8 cellular contexts compared by ENCODE assay signal in the genomic region with DNA sequence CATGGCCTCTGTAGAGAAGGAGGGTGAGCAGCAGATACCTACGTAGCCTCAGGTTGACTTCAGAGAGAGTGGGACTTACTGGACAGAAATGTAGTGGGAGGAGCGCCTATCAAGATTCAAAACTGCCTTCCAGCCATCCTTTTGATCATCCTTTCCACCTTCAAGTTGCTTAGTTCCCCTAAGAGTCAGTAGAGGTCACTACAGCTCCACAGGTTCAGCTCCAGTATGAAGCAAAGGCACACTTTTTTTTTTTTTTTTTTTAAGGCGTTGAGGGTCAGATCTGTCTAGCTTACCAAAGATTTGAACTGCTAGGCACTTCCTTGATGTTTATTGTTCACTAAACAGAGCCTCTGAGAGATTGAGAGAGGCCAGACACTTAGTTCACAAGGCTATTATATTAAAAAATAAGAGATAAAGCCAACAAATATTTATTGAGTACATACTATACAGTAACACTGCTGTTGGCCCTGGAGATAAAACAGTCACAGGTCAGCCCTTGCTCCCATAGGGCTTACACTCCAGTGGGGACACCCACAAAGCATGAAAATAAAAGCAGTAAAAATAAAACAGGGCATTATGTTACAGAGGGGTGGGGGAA. TPM values are rescaled to one million over a fixed set of nuclear protein-coding genes. Genes with fewer than 3 reads are reported as not detected.
DNase-seq lines count a peak whose midpoint lies in the region; ATAC-seq and TF ChIP-seq lines count a peak whose summit lies in the region.

No MANE protein-coding gene starts in this region.

- DNase-seq in Calu3, result peak; percentile 9
- DNase-seq in HCEC 1CT, result peak; percentile 62
- peak; percentile 71 for DNase-seq in NOMO-1 treated with dmso at 0.1 percent for 144 hours (lab: John Stamatoyannopoulos, UW; ENCODE audit: unreplicated experiment)
- peak; percentile 36 for DNase-seq in activated naive CD8-positive, alpha-beta T cell treated with anti-CD3 and anti-CD28 coated beads for 36 hours
- DNase-seq in heart right ventricle, result peak in 1 of 2 donors; percentile 43
- no peak for DNase-seq in gastrocnemius medialis

- no peaks in the 10 kb centered on the region for H3K27me3 Mint-ChIP-seq in Calu3 (ENCODE audit: unreplicated experiment)
- no peaks in the 10 kb centered on the region for H3K27me3 Mint-ChIP-seq in activated naive CD8-positive, alpha-beta T cell treated with anti-CD3 and anti-CD28 coated beads for 36 hours

- peaks cover 3 to 35% (median 26%) of the 10 kb centered on the region in 9 donors for H3K4me1 ChIP-seq in heart right ventricle
- peaks cover 17 to 21% of the 10 kb centered on the region in 2 donors for H3K4me1 ChIP-seq in gastrocnemius medialis

- CTCF ChIA-PET in Calu3 (lab: Charles Lee), result interaction anchor here (1.4 kb wide), 2 partner anchors 76 to 129 kb away, joined by 10 to 11 read pairs; no protein-coding TSS in a partner anchor

- H3K4me1 Mint-ChIP-seq in Calu3 (ENCODE audit: low read depth, unreplicated experiment), result no peaks in the 10 kb centered on the region
- peaks cover 23% of the 10 kb centered on the region for H3K4me1 Mint-ChIP-seq in activated naive CD8-positive, alpha-beta T cell treated with anti-CD3 and anti-CD28 coated beads for 36 hours

- peaks cover 32% of the 10 kb centered on the region for H3K36me3 Mint-ChIP-seq in Calu3 (ENCODE audit: insufficient read depth, unreplicated experiment)
- H3K36me3 Mint-ChIP-seq in activated naive CD8-positive, alpha-beta T cell treated with anti-CD3 and anti-CD28 coated beads for 36 hours, result peaks cover 16% of the 10 kb centered on the region

- H3K36me3 ChIP-seq in heart right ventricle (peaks cover 0 to 46% (median 8%) of the 10 kb centered on the region in 9 donors), gastrocnemius medialis (peaks cover 0 to 4% of the 10 kb centered on the region in 2 donors)

- no peak overlapping the region for H3K4me3 ChIP-seq in heart right ventricle
- no peak overlapping the region for H3K4me3 ChIP-seq in gastrocnemius medialis

- intact Hi-C loops in Calu3 (cut with micrococcal nuclease; ENCODE audit: unreplicated experiment) (loop anchor here (2.0 to 10.0 kb wide), 2 partner anchors 76 to 132 kb away; no protein-coding TSS in a partner anchor), heart right ventricle (cut with DNase I) (loop anchor here (1.0 to 10.0 kb wide), 10 partner anchors 74 to 168 kb away; no protein-coding TSS in a partner anchor), gastrocnemius medialis (cut with DNase I; ENCODE audit: low total_unique reads) (no loop called here)

- H3K27ac ChIP-seq in heart right ventricle, result peak overlapping the region in 3 of 10 donors; percentile 8 to 22 (median 15)
- no peak overlapping the region for H3K27ac ChIP-seq in gastrocnemius medialis

- no TSS peak for BruUV-seq in Calu3 (replicated peaks; lab: Mats Ljungman, UMichigan)

- H3K27me3 ChIP-seq in heart right ventricle, result no peaks in the 10 kb centered on the region
- H3K27me3 ChIP-seq in gastrocnemius medialis, result no peaks in the 10 kb centered on the region

- no peaks in the 10 kb centered on the region for H3K9me3 Mint-ChIP-seq in Calu3 (ENCODE audit: low read depth, unreplicated experiment)
- H3K9me3 Mint-ChIP-seq in activated naive CD8-positive, alpha-beta T cell treated with anti-CD3 and anti-CD28 coated beads for 36 hours, result no peaks in the 10 kb centered on the region

- H3K4me3 Mint-ChIP-seq in Calu3 (ENCODE audit: low read depth, unreplicated experiment), result no peak overlapping the region
- no peak overlapping the region for H3K4me3 Mint-ChIP-seq in activated naive CD8-positive, alpha-beta T cell treated with anti-CD3 and anti-CD28 coated beads for 36 hours

- TF ChIP-seq POLR2A in gastrocnemius medialis (IDR thresholded peaks at IDR 0.05), result no peak

- H3K9me3 ChIP-seq in heart right ventricle, result no peaks in the 10 kb centered on the region
- no peaks in the 10 kb centered on the region for H3K9me3 ChIP-seq in gastrocnemius medialis

- TF ChIP-seq CTCF in Calu3 (IDR thresholded peaks at IDR 0.05; ENCODE audit: unreplicated experiment), result no peak
- TF ChIP-seq CTCF in heart right ventricle (IDR thresholded peaks at IDR 0.05), result peak; percentile 48 to 82 (median 72)
- TF ChIP-seq CTCF in gastrocnemius medialis (IDR thresholded peaks at IDR 0.05 in 4 of 5, conservative IDR thresholded peaks at IDR 0.05 in 1 of 5), result peak; percentile 54 to 74 (median 72)

- peak overlapping the region; percentile 58 for H3K27ac Mint-ChIP-seq in Calu3 (ENCODE audit: unreplicated experiment)
- H3K27ac Mint-ChIP-seq in activated naive CD8-positive, alpha-beta T cell treated with anti-CD3 and anti-CD28 coated beads for 36 hours, result peak overlapping the region; percentile 77

- in situ Hi-C loops in gastrocnemius medialis (cut with MboI; ENCODE audit: low sequenced_read_pairs in 4 of 4), result loop anchor here (5.0 to 10.0 kb wide), 2 partner anchors 74 to 82 kb away; no protein-coding TSS in a partner anchor

- 55 to 57% methylated on average over 3 of the region's 3 CpGs for WGBS in heart right ventricle, 2 donors

- ATAC-seq in heart right ventricle (peak in 3 of 8 donors; percentile 16 to 20 (median 18)), gastrocnemius medialis (peak; percentile 18 to 31), HG03565 (IDR thresholded peaks at IDR 0.05; ENCODE audit: unreplicated experiment) (no peak), HG03097 (IDR thresholded peaks at IDR 0.05; ENCODE audit: low FRiP score, unreplicated experiment) (no peak)

RNA-seq across cellular contexts. Expression of a gene that starts 3.1 kb away (rescaled TPM):
- total RNA-seq in Calu3 (2022) (1.4 and 2.0 TPM in 2 replicates), heart right ventricle (1 to 10 TPM in 2 of 10 donors, under 1 TPM in 8; 0.15 to 1.6 (median 0.90) TPM), gastrocnemius medialis (1 to 10 TPM in 1 of 4 donors, under 1 TPM in 2, not detected in 1; 0.51 to 1.2 (median 0.62) TPM)
- total RNA-seq in activated naive CD8-positive, alpha-beta T cell treated with anti-CD3 and anti-CD28 coated beads for 36 hours, result 1 to 10 TPM; 4.0 to 4.1 TPM
- 1 to 10 TPM; 1.5 to 1.9 TPM for polyA plus RNA-seq in heart right ventricle

RNA-seq across cellular contexts. Expression of a gene that starts 16.6 kb away (rescaled TPM):
- 4.8 and 5.9 TPM in 2 replicates for total RNA-seq in Calu3 (2022)
- total RNA-seq in activated naive CD8-positive, alpha-beta T cell treated with anti-CD3 and anti-CD28 coated beads for 36 hours, result 1 to 10 TPM; 7.5 to 8.4 TPM
- total RNA-seq in heart right ventricle, result under 1 TPM; 0.11 to 0.72 (median 0.31) TPM
- polyA plus RNA-seq in heart right ventricle, result 1 to 10 TPM in 1 of 2 donors, under 1 TPM in 1; 0.49 to 1.5 TPM
- total RNA-seq in gastrocnemius medialis, result under 1 TPM in 1 of 4 donors, not detected in 3; 0.42 TPM

RNA-seq across cellular contexts. Expression of a gene that starts 18.7 kb away (rescaled TPM):
- total RNA-seq in Calu3 (2022) (87.8 and 106 TPM in 2 replicates), heart right ventricle (100 to 1,000 TPM; 104 to 166 (median 121) TPM), gastrocnemius medialis (10 to 100 TPM; 19.4 to 41.7 (median 30.0) TPM)
- 100 to 1,000 TPM; 131 to 143 TPM for total RNA-seq in activated naive CD8-positive, alpha-beta T cell treated with anti-CD3 and anti-CD28 coated beads for 36 hours
- polyA plus RNA-seq in heart right ventricle, result 100 to 1,000 TPM; 136 to 138 TPM

RNA-seq across cellular contexts. Expression of a gene that starts 19.0 kb away (rescaled TPM):
- total RNA-seq in Calu3 (2022), result 21.8 and 28.2 TPM in 2 replicates
- total RNA-seq in activated naive CD8-positive, alpha-beta T cell treated with anti-CD3 and anti-CD28 coated beads for 36 hours, result 10 to 100 TPM; 45.3 to 45.7 TPM
- 10 to 100 TPM in 7 of 10 donors, 1 to 10 TPM in 3; 7.8 to 14.4 (median 10.7) TPM for total RNA-seq in heart right ventricle
- polyA plus RNA-seq in heart right ventricle, result 10 to 100 TPM; 11.1 to 19.8 TPM
- total RNA-seq in gastrocnemius medialis, result 10 to 100 TPM in 1 of 4 donors, 1 to 10 TPM in 3; 3.6 to 14.3 (median 7.2) TPM

RNA-seq across cellular contexts. Expression of a gene that starts 24.4 kb away (rescaled TPM):
- total RNA-seq in Calu3 (2022), result 108 and 116 TPM in 2 replicates
- 100 to 1,000 TPM; 123 to 129 TPM for total RNA-seq in activated naive CD8-positive, alpha-beta T cell treated with anti-CD3 and anti-CD28 coated beads for 36 hours
- total RNA-seq in heart right ventricle, result 10 to 100 TPM in 5 of 10 donors, 1 to 10 TPM in 5; 8.2 to 22.0 (median 10.4) TPM
- 10 to 100 TPM; 13.7 to 29.0 TPM for polyA plus RNA-seq in heart right ventricle
- total RNA-seq in gastrocnemius medialis, result 1 to 10 TPM; 5.4 to 7.7 (median 6.0) TPM

Comparison
In these comparisons a context has a peak if more than half of its experiments do, and no peak if none do; other contexts are left out.
1. DNase-seq: peak in Calu3 (single experiment), HCEC 1CT (single experiment), NOMO-1 treated with dmso at 0.1 percent for 144 hours (single experiment) and activated naive CD8-positive, alpha-beta T cell treated with anti-CD3 and anti-CD28 coated beads for 36 hours (single experiment); none in gastrocnemius medialis (0 of 2).
2. ATAC-seq: peak in gastrocnemius medialis (2 of 2); none in HG03565 (single experiment) and HG03097 (single experiment).